Comparison of ENCODE assay signal across 12 cellular contexts in genomic region chr11:14015711-14016110, GRCh38. TPM values are rescaled to one million over a fixed set of nuclear protein-coding genes. Genes with fewer than 3 reads are reported as not detected.
DNase-seq lines count a peak whose midpoint lies in the region; ATAC-seq and TF ChIP-seq lines count a peak whose summit lies in the region.
"Had no signal": no experiment of that assay in that cellular context is flagged by ENCODE, and none has a peak within 500 bp of the region (broad histone marks: within the 10 kb centered on the region; RNA-seq: fewer than 3 reads in every experiment).

No MANE protein-coding gene starts in this region.

- intact Hi-C loops in PC-9 (cut with micrococcal nuclease; ENCODE audit: unreplicated experiment): loop anchor here (2.0 kb wide), 1 partner anchor 23 kb away; no protein-coding TSS in a partner anchor
- intact Hi-C loops in sciatic nerve (cut with DNase I): no loop called here

- POLR2A ChIA-PET in PC-9 (lab: Charles Lee; ENCODE audit: unreplicated experiment): no interaction called here
- POLR2A ChIA-PET in CD8-positive, alpha-beta memory T cell (lab: Charles Lee): no interaction called here

- TF ChIP-seq CTCF in PC-9 (conservative IDR thresholded peaks at IDR 0.05): no peak
- TF ChIP-seq CTCF in epithelial cell of proximal tubule (conservative IDR thresholded peaks at IDR 0.05; ENCODE audit: low read depth, low read length): no peak

- no peaks in the 10 kb centered on the region for H3K36me3 ChIP-seq in PC-9 (ENCODE audit: low read depth)
- H3K36me3 ChIP-seq in mesodermal cell (ENCODE audit: control insufficient read depth, insufficient read depth, low read length): no peaks in the 10 kb centered on the region
- no peaks in the 10 kb centered on the region for H3K36me3 ChIP-seq in CD8-positive, alpha-beta memory T cell (ENCODE audit: insufficient read depth, low read length)
- H3K36me3 ChIP-seq: lower lobe of right lung had no signal

- no peaks in the 10 kb centered on the region for H3K36me3 Mint-ChIP-seq in CD8-positive, alpha-beta memory T cell

- ATAC-seq in HG03342 (IDR thresholded peaks at IDR 0.05; ENCODE audit: unreplicated experiment) (no peak), sciatic nerve (no peak)
- ATAC-seq: T-helper 17 cell had no signal

- no peak overlapping the region for H3K4me3 ChIP-seq in PC-9
- H3K4me3 ChIP-seq in epithelial cell of proximal tubule (ENCODE audit: low read depth, low read length): no peak overlapping the region
- H3K4me3 ChIP-seq in mesodermal cell (ENCODE audit: extremely low read depth, insufficient read depth, low read length, poor library complexity, severe bottlenecking): no peak overlapping the region
- H3K4me3 ChIP-seq in CD8-positive, alpha-beta memory T cell (ENCODE audit: low read length): no peak overlapping the region
- H3K4me3 ChIP-seq: lower lobe of right lung had no signal

- WGBS in mesodermal cell (ENCODE audit: insufficient coverage in 2 of 2), 2 experiments: 45% methylated on average over 4 of the region's 4 CpGs; no CpG with 5 or more reads in 1 of the 2 experiments

- no peaks in the 10 kb centered on the region for H4K20me1 ChIP-seq in PC-9 (ENCODE audit: insufficient read depth)

- H3K27me3 ChIP-seq in PC-9 (ENCODE audit: insufficient read depth, low read depth): no peaks in the 10 kb centered on the region
- H3K27me3 ChIP-seq in CD8-positive, alpha-beta memory T cell (ENCODE audit: insufficient read depth, low read length, poor library complexity, severe bottlenecking): no peaks in the 10 kb centered on the region

- peak; percentile 58 for DNase-seq in ELR (ENCODE audit: low read depth)
- peak; percentile 49 to 90 for DNase-seq in PC-9
- DNase-seq in epithelial cell of proximal tubule (ENCODE audit: low read depth): peak; percentile 55
- DNase-seq in CD8-positive, alpha-beta memory T cell: no peak
- no peak for DNase-seq in stimulated activated CD4-positive, alpha-beta T cell treated with anti-CD3 and anti-CD28 coated beads, Interleukin-1b, Interleukin-23, amount 100 ng/mL, for 48 hours
- no peak for DNase-seq in sciatic nerve (ENCODE audit: low spot score)
- DNase-seq: lower lobe of right lung, NCI-H345, retina, T-helper 17 cell had no signal

- 0 out of 2 replicates have a peak overlapping the region, but pooled peaks have one; percentile 46 for H2AFZ ChIP-seq in PC-9

- peak overlapping the region; percentile 75 for H3K27ac ChIP-seq in PC-9
- H3K27ac ChIP-seq in mesodermal cell (ENCODE audit: low read depth, low read length, severe bottlenecking): peak overlapping the region; percentile 60
- no peak overlapping the region for H3K27ac ChIP-seq in CD8-positive, alpha-beta memory T cell (ENCODE audit: low read depth, low read length)
- H3K27ac ChIP-seq: lower lobe of right lung had no signal

- CTCF ChIA-PET in PC-9 (lab: Charles Lee): no interaction called here
- CTCF ChIA-PET in CD8-positive, alpha-beta memory T cell (lab: Charles Lee): no interaction called here

- peaks cover 0 to 5% of the 10 kb centered on the region in 2 donors for H3K27me3 Mint-ChIP-seq in CD8-positive, alpha-beta memory T cell
- H3K27me3 Mint-ChIP-seq: T-helper 17 cell had no signal

- H3K4me1 Mint-ChIP-seq in CD8-positive, alpha-beta memory T cell: no peaks in the 10 kb centered on the region

- no TSS peak for BruUV-seq in PC-9 (replicated peaks; lab: Mats Ljungman, UMichigan)

- H3K4me2 ChIP-seq in PC-9: peak overlapping the region; percentile 56

- no peaks in the 10 kb centered on the region for H3K79me2 ChIP-seq in PC-9 (ENCODE audit: low read depth)

- peaks cover 10% of the 10 kb centered on the region; the same call in 1 of the 2 replicates for H3F3A ChIP-seq in PC-9 (ENCODE audit: insufficient read depth, low read depth)

- H3K9me3 Mint-ChIP-seq in CD8-positive, alpha-beta memory T cell: no peaks in the 10 kb centered on the region

- H3K27ac Mint-ChIP-seq in CD8-positive, alpha-beta memory T cell: no peak overlapping the region
- H3K27ac Mint-ChIP-seq: T-helper 17 cell had no signal

- peaks cover 27% of the 10 kb centered on the region for H3K4me1 ChIP-seq in PC-9 (replicated peaks; ENCODE audit: insufficient read depth)
- H3K4me1 ChIP-seq in mesodermal cell (ENCODE audit: control insufficient read depth, insufficient read depth, low read length, poor library complexity, severe bottlenecking): peaks cover 14% of the 10 kb centered on the region
- H3K4me1 ChIP-seq in CD8-positive, alpha-beta memory T cell (ENCODE audit: insufficient read depth, low read length): no peaks in the 10 kb centered on the region
- H3K4me1 ChIP-seq: lower lobe of right lung had no signal

- no peak overlapping the region for H3K4me3 Mint-ChIP-seq in CD8-positive, alpha-beta memory T cell
- H3K4me3 Mint-ChIP-seq: T-helper 17 cell had no signal

- no peaks in the 10 kb centered on the region for H3K9me3 ChIP-seq in PC-9 (ENCODE audit: insufficient read depth, low read depth)
- H3K9me3 ChIP-seq in mesodermal cell (ENCODE audit: control insufficient read depth, low read length): no peaks in the 10 kb centered on the region
- H3K9me3 ChIP-seq in CD8-positive, alpha-beta memory T cell (ENCODE audit: low read length): no peaks in the 10 kb centered on the region
- H3K9me3 ChIP-seq: lower lobe of right lung had no signal

- no peaks in the 10 kb centered on the region for H3K9me2 ChIP-seq in PC-9 (ENCODE audit: insufficient read depth)

RNA-seq across cellular contexts. Expression of gene SPON1, which starts 53.2 kb away (rescaled TPM):
- total RNA-seq in PC-9 (2021) (0.48 and 0.70 TPM in 2 replicates), epithelial cell of proximal tubule (20.5 and 22.4 TPM in 2 replicates), sciatic nerve (3.2 TPM)
- 31.1 TPM for polyA plus RNA-seq in mesodermal cell (2013, experiment 1 of 2)
- 29.8 TPM for polyA plus RNA-seq in mesodermal cell (2013, experiment 2 of 2)
- total RNA-seq in CD8-positive, alpha-beta memory T cell: under 1 TPM; 0.81 to 0.97 TPM
- polyA plus RNA-seq in CD8-positive, alpha-beta memory T cell: 2.0 TPM

Comparison
In these comparisons a context has a peak if more than half of its experiments do, and no peak if none do; other contexts are left out.
1. DNase-seq: peak in ELR (single experiment), PC-9 (2 of 2) and epithelial cell of proximal tubule (single experiment); none in CD8-positive, alpha-beta memory T cell (0 of 5), stimulated activated CD4-positive, alpha-beta T cell treated with anti-CD3 and anti-CD28 coated beads, Interleukin-1b, Interleukin-23, amount 100 ng/mL, for 48 hours (single experiment) and sciatic nerve (single experiment).